Comparison of ENCODE assay signal across 26 cellular contexts in the genomic region with DNA sequence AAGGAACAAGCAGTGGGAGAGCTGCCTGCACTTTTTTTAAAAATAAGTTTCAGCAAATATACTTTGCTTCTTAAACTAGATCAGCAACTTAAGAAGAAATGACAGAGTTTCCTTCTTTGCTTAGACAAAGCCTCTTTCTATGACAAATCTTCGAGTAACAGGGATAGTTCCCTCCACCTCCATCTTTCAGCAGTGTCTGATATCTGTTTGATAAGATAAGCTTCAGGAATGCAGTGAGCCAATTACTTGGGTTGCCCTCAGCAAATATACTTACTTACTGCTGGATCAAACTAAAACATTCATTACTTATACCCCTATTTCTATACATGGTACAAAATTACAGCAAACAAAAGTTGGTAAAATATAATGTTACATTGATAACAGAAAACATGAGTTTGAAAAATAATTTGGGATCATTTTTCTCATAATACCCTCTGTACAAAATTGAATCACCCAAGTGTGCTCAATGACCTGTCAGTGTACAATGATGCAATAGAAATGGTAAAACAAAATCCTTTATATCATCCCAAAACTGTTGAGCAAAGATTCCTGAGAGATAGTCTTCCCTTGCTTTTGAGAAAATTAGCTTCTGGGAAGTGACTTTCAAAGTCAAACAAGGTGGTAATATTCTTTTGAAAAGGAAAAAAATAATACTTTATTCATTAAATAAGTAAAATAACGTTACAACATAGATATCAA. TPM values are rescaled to one million over a fixed set of nuclear protein-coding genes. Genes with fewer than 3 reads are reported as not detected.
DNase-seq lines count a peak whose midpoint lies in the region; ATAC-seq, FAIRE-seq and TF ChIP-seq lines count a peak whose summit lies in the region.
"Had no signal": no experiment of that assay in that cellular context is flagged by ENCODE, and none has a peak within 500 bp of the region (broad histone marks: within the 10 kb centered on the region; RNA-seq: fewer than 3 reads in every experiment).

No MANE protein-coding gene starts in this region.

- H3K9me3 ChIP-seq in ascending aorta (no peaks in the 10 kb centered on the region), left lung (no peaks in the 10 kb centered on the region)
- H3K9me3 ChIP-seq: lower lobe of right lung had no signal

- H3K4me3 ChIP-seq in ascending aorta (peak overlapping the region in 1 of 2 donors; percentile 17), left lung (no peak overlapping the region)
- H3K4me3 ChIP-seq: lower lobe of right lung had no signal

- TF ChIP-seq CTCF in ascending aorta (IDR thresholded peaks at IDR 0.05) (no peak), left lung (IDR thresholded peaks at IDR 0.05) (no peak), D721Med (IDR thresholded peaks at IDR 0.05; ENCODE audit: insufficient read depth, missing control alignments) (no peak)

- no peaks in the 10 kb centered on the region for H3K27me3 ChIP-seq in ascending aorta
- H3K27me3 ChIP-seq in left lung = no peaks in the 10 kb centered on the region

- FAIRE-seq in H54 (lab: Jason Lieb, UNC) (no peak), D721Med (lab: Jason Lieb, UNC) (no peak)

- H3K27ac ChIP-seq in ascending aorta (peak overlapping the region; percentile 57 to 72), left lung (peak overlapping the region; percentile 10 to 50)
- H3K27ac ChIP-seq: 22Rv1, HL-60, lower lobe of right lung had no signal

- DNase-seq in DMS53 (lab: John Stamatoyannopoulos, UW) (peak; percentile 36), DMS53 treated with DMSO at 0.1 percent for 48 hours (lab: John Stamatoyannopoulos, UW; ENCODE audit: unreplicated experiment) (no peak), ascending aorta (ENCODE audit: low spot score in 2 of 2) (no peak), left lung (no peak), superior temporal gyrus (ENCODE audit: extremely low spot score) (peak; percentile 32), H54 (ENCODE audit: insufficient read length, low spot score) (no peak), D721Med (ENCODE audit: insufficient read length, low spot score) (no peak)
- DNase-seq: activated B cell treated with CpG ODN at 0.5 μM for 24 hours; activated CD4-positive, alpha-beta T cell treated with anti-CD3 and anti-CD28 coated beads, Interleukin-2, amount 50 U/mL, for 48 hours; activated CD8-positive, alpha-beta memory T cell treated with anti-CD3 and anti-CD28 coated beads, Interleukin-2, amount 50 U/mL, for 48 hours; activated naive CD8-positive, alpha-beta T cell treated with anti-CD3 and anti-CD28 coated beads, Interleukin-2, amount 10 ng/mL, durations not matched to agents 7 days and 5 days; AML-193; CD8-positive, alpha-beta T cell; DMS79; effector CD4-positive, alpha-beta T cell; H7; hypothalamus; lower lobe of right lung; NCI-H1105; NCI-H345; SHP77; stimulated activated naive CD8-positive, alpha-beta T cell treated with anti-CD3 and anti-CD28 coated beads, Interleukin-15, amount 100 ng/mL, for 72 hours; T-helper 9 cell had no signal

- intact Hi-C loops in ascending aorta (cut with DNase I) (no loop called here), left lung (cut with DNase I) (no loop called here)

- no peaks in the 10 kb centered on the region for H3K36me3 ChIP-seq in ascending aorta
- no peaks in the 10 kb centered on the region for H3K36me3 ChIP-seq in left lung
- H3K36me3 ChIP-seq: lower lobe of right lung had no signal

- ATAC-seq in left lung (peak; percentile 30), GM21723 (IDR thresholded peaks at IDR 0.05; ENCODE audit: unreplicated experiment) (no peak)
- ATAC-seq: CD8-positive, alpha-beta T cell; stimulated activated naive CD8-positive, alpha-beta T cell treated with anti-CD3 and anti-CD28 coated beads, Interleukin-15, amount 100 ng/mL, for 72 hours had no signal

- no peak for TF ChIP-seq POLR2A in H54 (IDR thresholded peaks at IDR 0.05; ENCODE audit: low read depth, low read length)

- peaks cover 3 to 41% of the 10 kb centered on the region in 2 donors for H3K4me1 ChIP-seq in ascending aorta
- H3K4me1 ChIP-seq in left lung = no peaks in the 10 kb centered on the region

RNA-seq across cellular contexts. Expression of a gene that starts 24.5 kb away (rescaled TPM):
- 8.4 TPM for total RNA-seq in ascending aorta
- 10 to 100 TPM in 1 of 2 donors, 1 to 10 TPM in 1; 8.5 to 16.1 TPM for total RNA-seq in left lung

Comparison
In these comparisons a context has a peak if more than half of its experiments do, and no peak if none do; other contexts are left out.
1. DNase-seq: peak in DMS53 (single experiment) and superior temporal gyrus (single experiment); none in DMS53 treated with DMSO at 0.1 percent for 48 hours (single experiment), ascending aorta (0 of 2), left lung (0 of 2), H54 (single experiment) and D721Med (single experiment).